ENCODE assay signal across 8 cellular contexts in the genomic region with DNA sequence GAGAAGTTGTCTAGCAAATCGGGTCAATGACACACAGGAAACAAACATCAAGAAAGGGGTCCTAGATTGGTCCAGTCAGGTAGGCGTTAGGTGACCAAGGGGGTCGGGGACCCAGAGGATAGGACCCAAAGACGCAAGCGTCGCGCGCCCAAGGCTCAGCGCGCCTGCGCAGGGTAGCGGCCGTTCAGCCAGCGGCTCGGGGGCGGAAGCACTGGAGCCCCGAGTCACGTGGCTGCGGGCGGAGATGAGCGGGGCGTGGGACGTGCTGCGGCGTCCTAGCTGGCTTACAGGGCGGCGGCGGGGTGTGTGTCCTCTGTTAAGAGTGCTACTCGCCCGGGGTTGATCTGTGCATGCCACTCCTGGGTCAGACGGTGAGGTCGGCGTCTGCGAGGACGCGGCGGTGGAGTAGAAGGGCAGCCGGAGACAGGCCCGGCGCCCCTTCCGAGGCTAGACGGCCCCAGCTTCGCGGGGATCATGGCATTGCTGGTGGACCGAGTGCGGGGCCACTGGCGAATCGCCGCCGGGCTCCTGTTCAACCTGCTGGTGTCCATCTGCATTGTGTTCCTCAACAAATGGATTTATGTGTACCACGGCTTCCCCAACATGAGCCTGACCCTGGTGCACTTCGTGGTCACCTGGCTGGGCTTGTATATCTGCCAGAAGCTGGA. TPM values are rescaled to one million over a fixed set of nuclear protein-coding genes. Genes with fewer than 3 reads are reported as not detected.
DNase-seq lines count a peak whose midpoint lies in the region; ATAC-seq, FAIRE-seq and TF ChIP-seq lines count a peak whose summit lies in the region.

A gene (plus strand): TSS at position 273 of the 668 bp plus-strand sequence. CDS start 202 bp downstream, at position 475.

- CTCF ChIA-PET in activated B cell treated with CpG ODN at 0.5 μM for 24 hours (lab: Charles Lee) = interaction anchor here (0.8 to 1.5 kb wide), 4 partner anchors 10 to 84 kb away, joined by 3 to 4 read pairs (median 3); a partner anchor contains a TSS

- H3K4me1 Mint-ChIP-seq in activated B cell treated with CpG ODN at 0.5 μM for 24 hours = peaks cover 50% of the 10 kb centered on the region

- DNase-seq in AG08395 (ENCODE audit: low spot score) (peak; percentile 97), NCI-H2227 treated with DMSO at 0.1 percent for 48 hours (lab: John Stamatoyannopoulos, UW) (peak; percentile 87), activated B cell treated with CpG ODN at 0.5 μM for 24 hours (peak; percentile 88)
- DNase-seq in central memory CD4-positive, alpha-beta T cell = peak; percentile 86
- peak; percentile 81 to 90 for DNase-seq in stimulated activated CD4-positive, alpha-beta T cell treated with anti-CD3 and anti-CD28 coated beads, Interleukin-12 subunit alpha, Interleukin-12 subunit beta, amount 100 ng/mL, for 24 hours (ENCODE audit: low read depth in 2 of 2)

- H3K27ac Mint-ChIP-seq in activated B cell treated with CpG ODN at 0.5 μM for 24 hours = peak within 1 kb of the TSS; percentile 95

- peak; percentile 98 for ATAC-seq in GM18909 (IDR thresholded peaks at IDR 0.05; ENCODE audit: poor library complexity, unreplicated experiment)
- ATAC-seq in HG03159 (IDR thresholded peaks at IDR 0.05; ENCODE audit: unreplicated experiment) = peak; percentile 98
- ATAC-seq in activated B cell treated with CpG ODN at 0.5 μM for 24 hours (ENCODE audit: low read depth) = peak; percentile 96

- peak; percentile 5 for FAIRE-seq in islet of Langerhans (lab: Jason Lieb, UNC)

- no peaks in the 10 kb centered on the region for H3K27me3 Mint-ChIP-seq in activated B cell treated with CpG ODN at 0.5 μM for 24 hours

- H3K36me3 Mint-ChIP-seq in activated B cell treated with CpG ODN at 0.5 μM for 24 hours (ENCODE audit: low read depth) = peaks cover 37% of the 10 kb centered on the region

- no peaks in the 10 kb centered on the region for H3K9me3 Mint-ChIP-seq in activated B cell treated with CpG ODN at 0.5 μM for 24 hours

- intact Hi-C loops in activated B cell treated with CpG ODN at 0.5 μM for 24 hours (cut with micrococcal nuclease) = loop anchor here (1.0 to 5.0 kb wide), 10 partner anchors 27 to 1479 kb away; a partner anchor contains a TSS

- POLR2A ChIA-PET in activated B cell treated with CpG ODN at 0.5 μM for 24 hours (lab: Charles Lee) = interaction anchor here (0.6 to 2.9 kb wide), 12 partner anchors 18 to 1477 kb away, joined by 3 to 62 read pairs (median 3); a partner anchor contains a TSS

- no peak for TF ChIP-seq CTCF in activated B cell treated with CpG ODN at 0.5 μM for 24 hours (IDR thresholded peaks at IDR 0.05)

- peak within 1 kb of the TSS; percentile 98 for H3K4me3 Mint-ChIP-seq in activated B cell treated with CpG ODN at 0.5 μM for 24 hours

RNA-seq across cellular contexts. Expression of the gene that starts here (rescaled TPM):
- 7.8 and 9.5 TPM in 2 replicates for total RNA-seq in activated B cell treated with CpG ODN at 0.5 μM for 24 hours

Comparison
In these comparisons a context has a peak if more than half of its experiments do, and no peak if none do; other contexts are left out.
1. Peak in every context shown above with its lines: DNase-seq and ATAC-seq.